Comparison of ENCODE assay signal across 8 cellular contexts in the genomic region with DNA sequence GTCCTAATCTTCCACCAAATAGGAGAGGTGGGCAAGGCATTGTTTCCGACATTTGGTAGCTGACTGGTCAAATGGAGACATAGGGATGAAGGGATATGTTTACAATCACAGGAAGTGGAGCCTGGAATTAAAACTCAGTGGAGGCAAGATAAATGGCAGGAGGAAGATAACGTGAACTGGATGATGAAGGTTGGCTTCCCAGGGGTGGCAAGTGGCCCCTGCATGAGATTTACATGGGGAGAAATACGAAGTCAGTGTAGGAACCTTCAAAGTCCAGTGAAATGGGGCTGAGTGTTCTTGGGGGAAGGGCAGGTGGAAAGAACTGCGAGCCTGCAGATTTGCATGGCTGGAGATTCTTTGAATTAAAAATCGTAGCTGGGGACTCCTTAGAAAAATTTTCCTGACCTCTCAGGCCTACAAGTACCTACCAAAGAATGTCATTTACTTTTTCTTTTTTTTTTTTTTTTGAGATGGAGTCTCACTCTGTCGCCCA. TPM values are rescaled to one million over a fixed set of nuclear protein-coding genes. Genes with fewer than 3 reads are reported as not detected.
A peak's percentile ranks its signal among the peaks of the same experiment; 100 is the strongest.
DNase-seq lines count a peak whose midpoint lies in the region; ATAC-seq and TF ChIP-seq lines count a peak whose summit lies in the region.

No MANE protein-coding gene starts in this region.

- no peaks in the 10 kb centered on the region for H3K27me3 Mint-ChIP-seq in activated T-cell treated with anti-CD3 and anti-CD28 coated beads, Interleukin-2, amount 50 U/mL, for 72 hours (ENCODE audit: low read depth)

- peaks cover 0 to 2% of the 10 kb centered on the region in 2 donors for H3K9me3 Mint-ChIP-seq in activated T-cell treated with anti-CD3 and anti-CD28 coated beads, Interleukin-2, amount 50 U/mL, for 72 hours

- H3K4me3 ChIP-seq in lower lobe of right lung (peak overlapping the region; percentile 75), thyroid gland (replicated peaks in 1 of 3) (peak overlapping the region in 1 of 3 donors; percentile 41)

- H3K36me3 ChIP-seq in lower lobe of right lung: peaks cover 34% of the 10 kb centered on the region
- H3K36me3 ChIP-seq in thyroid gland: peaks cover 19 to 22% of the 10 kb centered on the region in 2 donors

- peak overlapping the region; percentile 64 for H3K27ac Mint-ChIP-seq in activated T-cell treated with anti-CD3 and anti-CD28 coated beads, Interleukin-2, amount 50 U/mL, for 72 hours

- WGBS in thyroid gland, 2 donors: 52 to 61% methylated on average over 6 of the region's 6 CpGs

- H3K27ac ChIP-seq in angular gyrus (ENCODE audit: low read depth, low read length): peak overlapping the region; percentile 79
- H3K27ac ChIP-seq in lower lobe of right lung: peak overlapping the region; percentile 77
- H3K27ac ChIP-seq in thyroid gland: peak overlapping the region; percentile 31 to 73 (median 62)

- H3K4me3 Mint-ChIP-seq in activated T-cell treated with anti-CD3 and anti-CD28 coated beads, Interleukin-2, amount 50 U/mL, for 72 hours: peak overlapping the region; percentile 83 to 89

- DNase-seq in activated T-cell treated with anti-CD3 and anti-CD28 coated beads, Interleukin-2, amount 50 U/mL, for 72 hours: no peak
- DNase-seq in activated T-cell treated with anti-CD3 and anti-CD28 coated beads for 4 hours (no peak), lower lobe of right lung (no peak), thyroid gland (peak; percentile 66 to 67), amygdala (lab: John Stamatoyannopoulos, UW) (no peak)

- intact Hi-C loops in lower lobe of right lung (cut with DNase I): no loop called here
- intact Hi-C loops in thyroid gland (cut with DNase I): no loop called here

- peaks cover 20% of the 10 kb centered on the region for H3K4me1 Mint-ChIP-seq in activated T-cell treated with anti-CD3 and anti-CD28 coated beads, Interleukin-2, amount 50 U/mL, for 72 hours (ENCODE audit: low read depth)

- H3K9me3 ChIP-seq in lower lobe of right lung (no peaks in the 10 kb centered on the region), thyroid gland (no peaks in the 10 kb centered on the region)

- H3K27me3 ChIP-seq in lower lobe of right lung (ENCODE audit: low read depth) (no peaks in the 10 kb centered on the region), thyroid gland (no peaks in the 10 kb centered on the region)

- peaks cover 6 to 14% of the 10 kb centered on the region in 2 donors for H3K36me3 Mint-ChIP-seq in activated T-cell treated with anti-CD3 and anti-CD28 coated beads, Interleukin-2, amount 50 U/mL, for 72 hours (ENCODE audit: insufficient read depth in 2 of 2)

- TF ChIP-seq CTCF in lower lobe of right lung (IDR thresholded peaks at IDR 0.05) (no peak), thyroid gland (IDR thresholded peaks at IDR 0.05) (no peak)

- H3K4me1 ChIP-seq in lower lobe of right lung (peaks cover 15% of the 10 kb centered on the region), thyroid gland (peaks cover 6 to 15% of the 10 kb centered on the region in 2 donors)

- TF ChIP-seq POLR2A in thyroid gland (IDR thresholded peaks at IDR 0.05): no peak

- ATAC-seq in activated T-cell treated with anti-CD3 and anti-CD28 coated beads, Interleukin-2, amount 50 U/mL, for 72 hours (replicated peaks in 1 of 2): no peak
- ATAC-seq in lower lobe of right lung (no peak), HG02623 (IDR thresholded peaks at IDR 0.05; ENCODE audit: unreplicated experiment) (no peak), HG02885 (IDR thresholded peaks at IDR 0.05; ENCODE audit: poor library complexity, unreplicated experiment) (no peak)

RNA-seq across cellular contexts. Expression of a gene that starts 0.7 kb away (rescaled TPM):
- 10 to 100 TPM; 12.6 to 19.3 TPM for total RNA-seq in activated T-cell treated with anti-CD3 and anti-CD28 coated beads, Interleukin-2, amount 50 U/mL, for 72 hours
- total RNA-seq in lower lobe of right lung: 13.2 TPM
- total RNA-seq in thyroid gland: 10 to 100 TPM in 2 of 4 donors, 1 to 10 TPM in 2; 5.9 to 12.8 (median 9.4) TPM

RNA-seq across cellular contexts. Expression of a gene that starts 21.4 kb away (rescaled TPM):
- 100 to 1,000 TPM; 320 to 339 TPM for total RNA-seq in activated T-cell treated with anti-CD3 and anti-CD28 coated beads, Interleukin-2, amount 50 U/mL, for 72 hours
- total RNA-seq in lower lobe of right lung: 133 TPM
- 100 to 1,000 TPM; 213 to 427 (median 309) TPM for total RNA-seq in thyroid gland

RNA-seq across cellular contexts. Expression of a gene that starts 26.1 kb away (rescaled TPM):
- 100 to 1,000 TPM; 115 TPM for total RNA-seq in activated T-cell treated with anti-CD3 and anti-CD28 coated beads, Interleukin-2, amount 50 U/mL, for 72 hours
- total RNA-seq in lower lobe of right lung: 56.4 TPM
- total RNA-seq in thyroid gland: 100 to 1,000 TPM in 1 of 4 donors, 10 to 100 TPM in 3; 56.7 to 115 (median 75.6) TPM

Comparison
In these comparisons a context has a peak if more than half of its experiments do, and no peak if none do; other contexts are left out.
1. DNase-seq: peak in thyroid gland (2 of 2); none in activated T-cell treated with anti-CD3 and anti-CD28 coated beads, Interleukin-2, amount 50 U/mL, for 72 hours (0 of 2), activated T-cell treated with anti-CD3 and anti-CD28 coated beads for 4 hours (single experiment), lower lobe of right lung (single experiment) and amygdala (0 of 56).
2. Peak in every context shown above with its lines, with median percentiles within 50 percentile points of each other: H3K27ac ChIP-seq.